Comparison of ENCODE assay signal across 12 cellular contexts in the genomic region with DNA sequence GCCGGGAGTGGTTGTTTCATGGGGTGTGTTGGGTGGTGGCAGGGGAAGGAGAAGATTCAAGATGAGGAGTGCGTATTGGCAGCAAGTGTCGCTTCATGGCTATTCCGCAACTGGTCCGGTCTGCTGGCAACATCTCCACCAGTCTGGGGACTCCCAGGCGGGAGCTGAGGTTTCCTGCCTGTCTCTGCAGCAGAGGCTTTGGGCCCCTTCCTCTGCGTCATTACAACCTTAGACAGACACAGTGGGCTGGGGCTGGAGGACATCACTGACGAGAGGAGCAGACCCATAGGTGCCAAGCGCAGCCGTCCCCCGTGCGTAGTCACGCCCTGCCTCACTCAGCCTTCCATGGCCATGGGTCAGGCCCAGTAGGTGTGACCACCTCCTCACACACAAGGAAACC. TPM values are rescaled to one million over a fixed set of nuclear protein-coding genes. Genes with fewer than 3 reads are reported as not detected.
DNase-seq lines count a peak whose midpoint lies in the region; ATAC-seq and TF ChIP-seq lines count a peak whose summit lies in the region.
"Had no signal": no experiment of that assay in that cellular context is flagged by ENCODE, and none has a peak within 500 bp of the region (broad histone marks: within the 10 kb centered on the region; RNA-seq: fewer than 3 reads in every experiment).

No MANE protein-coding gene starts in this region.

- H3K4me3 Mint-ChIP-seq in CD4-positive, alpha-beta T cell = peak overlapping the region; percentile 69
- H3K4me3 Mint-ChIP-seq in activated T-cell treated with anti-CD3 and anti-CD28 coated beads, Interleukin-2, amount 50 U/mL, for 72 hours = peak overlapping the region; percentile 48 to 83
- peak overlapping the region; percentile 31 to 84 (median 52) for H3K4me3 Mint-ChIP-seq in naive thymus-derived CD4-positive, alpha-beta T cell
- H3K4me3 Mint-ChIP-seq: H9 had no signal

- H3K27me3 Mint-ChIP-seq in CD4-positive, alpha-beta T cell = no peaks in the 10 kb centered on the region
- no peaks in the 10 kb centered on the region for H3K27me3 Mint-ChIP-seq in activated T-cell treated with anti-CD3 and anti-CD28 coated beads, Interleukin-2, amount 50 U/mL, for 72 hours (ENCODE audit: low read depth)
- H3K27me3 Mint-ChIP-seq in naive thymus-derived CD4-positive, alpha-beta T cell = no peaks in the 10 kb centered on the region

- peak; percentile 78 for ATAC-seq in CD4-positive, alpha-beta T cell (ENCODE audit: poor library complexity)
- peak; percentile 70 to 80 for ATAC-seq in activated T-cell treated with anti-CD3 and anti-CD28 coated beads, Interleukin-2, amount 50 U/mL, for 72 hours (replicated peaks in 1 of 2)
- peak; percentile 84 for ATAC-seq in naive thymus-derived CD4-positive, alpha-beta T cell
- no peak for ATAC-seq in HG03039 (IDR thresholded peaks at IDR 0.05; ENCODE audit: unreplicated experiment)
- ATAC-seq: right cardiac atrium had no signal

- H3K27ac ChIP-seq in CD4-positive, alpha-beta T cell (ENCODE audit: low read depth, low read length) = peak overlapping the region; percentile 25
- H3K27ac ChIP-seq in naive thymus-derived CD4-positive, alpha-beta T cell (ENCODE audit: low read depth, low read length) = peak overlapping the region; percentile 15
- H3K27ac ChIP-seq: PC-9 had no signal

- H3K4me1 ChIP-seq in naive thymus-derived CD4-positive, alpha-beta T cell (ENCODE audit: control insufficient read depth in 2 of 2, insufficient read depth in 2 of 2, low read length in 2 of 2) = peaks cover under 1 to 12% of the 10 kb centered on the region in 2 donors

- no peaks in the 10 kb centered on the region for H3K9me3 ChIP-seq in CD4-positive, alpha-beta T cell (ENCODE audit: control insufficient read depth, low read length)
- H3K9me3 ChIP-seq in naive thymus-derived CD4-positive, alpha-beta T cell (ENCODE audit: control insufficient read depth in 2 of 3, low read length in 3 of 3) = no peaks in the 10 kb centered on the region

- no peaks in the 10 kb centered on the region for H3K9me3 Mint-ChIP-seq in CD4-positive, alpha-beta T cell
- H3K9me3 Mint-ChIP-seq in activated T-cell treated with anti-CD3 and anti-CD28 coated beads, Interleukin-2, amount 50 U/mL, for 72 hours = no peaks in the 10 kb centered on the region
- H3K9me3 Mint-ChIP-seq in naive thymus-derived CD4-positive, alpha-beta T cell = no peaks in the 10 kb centered on the region
- H3K9me3 Mint-ChIP-seq: H9 had no signal

- H3K27ac Mint-ChIP-seq in CD4-positive, alpha-beta T cell = peak overlapping the region; percentile 73
- peak overlapping the region; percentile 56 for H3K27ac Mint-ChIP-seq in activated T-cell treated with anti-CD3 and anti-CD28 coated beads, Interleukin-2, amount 50 U/mL, for 72 hours
- H3K27ac Mint-ChIP-seq in naive thymus-derived CD4-positive, alpha-beta T cell = peak overlapping the region; percentile 77 to 95 (median 89)

- peaks cover 69% of the 10 kb centered on the region for H3K36me3 Mint-ChIP-seq in CD4-positive, alpha-beta T cell (ENCODE audit: low read depth)
- H3K36me3 Mint-ChIP-seq in activated T-cell treated with anti-CD3 and anti-CD28 coated beads, Interleukin-2, amount 50 U/mL, for 72 hours (ENCODE audit: insufficient read depth in 2 of 2) = peaks cover 10 to 26% of the 10 kb centered on the region in 2 donors
- H3K36me3 Mint-ChIP-seq in naive thymus-derived CD4-positive, alpha-beta T cell = peaks cover 0 to 21% (median 4%) of the 10 kb centered on the region in 5 donors

- intact Hi-C loops in CD4-positive, alpha-beta T cell (cut with DNase I, micrococcal nuclease) = no loop called here
- intact Hi-C loops in naive thymus-derived CD4-positive, alpha-beta T cell (cut with micrococcal nuclease) = no loop called here

- POLR2A ChIA-PET in CD4-positive, alpha-beta T cell (lab: Charles Lee) = no interaction called here
- POLR2A ChIA-PET in naive thymus-derived CD4-positive, alpha-beta T cell (lab: Charles Lee) = interaction anchor here (1.5 kb wide), 1 partner anchor 35 kb away, joined by 4 read pairs; no protein-coding TSS in a partner anchor

- peak in 3 of 10 experiments; percentile 13 to 44 (median 43) for DNase-seq in CD4-positive, alpha-beta T cell
- peak; percentile 32 for DNase-seq in KBM-7
- DNase-seq in activated T-cell treated with anti-CD3 and anti-CD28 coated beads, Interleukin-2, amount 50 U/mL, for 72 hours = peak; percentile 54 to 70
- DNase-seq in naive thymus-derived CD4-positive, alpha-beta T cell = peak in 8 of 9 donors; percentile 11 to 51 (median 28)
- DNase-seq in cerebellum (ENCODE audit: low spot score) = no peak
- no peak for DNase-seq in AG08396 (ENCODE audit: low spot score)
- DNase-seq in stimulated activated CD4-positive, alpha-beta T cell treated with anti-CD3 and anti-CD28 coated beads, Interleukin-12 subunit alpha, Interleukin-12 subunit beta, amount 100 ng/mL, for 4 hours = no peak
- DNase-seq: H9, NCI-H146, PC-9 had no signal

- peaks cover 0 to 42% (median 0%) of the 10 kb centered on the region in 3 experiments for H3K36me3 ChIP-seq in naive thymus-derived CD4-positive, alpha-beta T cell (ENCODE audit: control insufficient read depth in 2 of 3, insufficient read depth in 3 of 3, low read length in 3 of 3)

- CTCF ChIA-PET in CD4-positive, alpha-beta T cell (lab: Charles Lee) = no interaction called here
- CTCF ChIA-PET in naive thymus-derived CD4-positive, alpha-beta T cell (lab: Charles Lee) = no interaction called here

- TF ChIP-seq CTCF in CD4-positive, alpha-beta T cell (IDR thresholded peaks at IDR 0.05) = no peak

- H3K4me3 ChIP-seq in naive thymus-derived CD4-positive, alpha-beta T cell (ENCODE audit: low read length) = no peak overlapping the region
- H3K4me3 ChIP-seq: PC-9 had no signal

- in situ Hi-C loops in KBM-7 (cut with MboI; ENCODE audit: low pct_unique_long_range_greater_than_20kb, low sequenced_read_pairs) = no loop called here

- H3K4me1 Mint-ChIP-seq in CD4-positive, alpha-beta T cell (ENCODE audit: low read depth) = peaks cover 54% of the 10 kb centered on the region
- H3K4me1 Mint-ChIP-seq in activated T-cell treated with anti-CD3 and anti-CD28 coated beads, Interleukin-2, amount 50 U/mL, for 72 hours (ENCODE audit: low read depth) = peaks cover 71% of the 10 kb centered on the region
- H3K4me1 Mint-ChIP-seq in naive thymus-derived CD4-positive, alpha-beta T cell = peaks cover 27 to 81% (median 48%) of the 10 kb centered on the region in 7 donors

- H3K27me3 ChIP-seq in CD4-positive, alpha-beta T cell (ENCODE audit: control insufficient read depth, insufficient read depth, low read length) = no peaks in the 10 kb centered on the region
- H3K27me3 ChIP-seq in naive thymus-derived CD4-positive, alpha-beta T cell (ENCODE audit: control insufficient read depth in 2 of 2, insufficient read depth in 2 of 2, low read length in 2 of 2) = no peaks in the 10 kb centered on the region

RNA-seq across cellular contexts. Expression of a gene that starts 38.6 kb away (rescaled TPM):
- total RNA-seq in CD4-positive, alpha-beta T cell = 10 to 100 TPM; 40.3 to 40.6 TPM
- total RNA-seq in activated T-cell treated with anti-CD3 and anti-CD28 coated beads, Interleukin-2, amount 50 U/mL, for 72 hours = 10 to 100 TPM; 68.2 to 93.1 TPM
- total RNA-seq in naive thymus-derived CD4-positive, alpha-beta T cell = 10 to 100 TPM; 35.6 to 93.5 (median 43.6) TPM
- 10 to 100 TPM in 1 of 2 donors, 1 to 10 TPM in 1; 6.7 to 13.9 TPM for polyA plus RNA-seq in naive thymus-derived CD4-positive, alpha-beta T cell
- 11.2 TPM for total RNA-seq in cerebellum

Comparison
In these comparisons a context has a peak if more than half of its experiments do, and no peak if none do; other contexts are left out.
1. DNase-seq: peak in KBM-7 (single experiment), activated T-cell treated with anti-CD3 and anti-CD28 coated beads, Interleukin-2, amount 50 U/mL, for 72 hours (2 of 2) and naive thymus-derived CD4-positive, alpha-beta T cell (8 of 9); none in cerebellum (single experiment), AG08396 (single experiment) and stimulated activated CD4-positive, alpha-beta T cell treated with anti-CD3 and anti-CD28 coated beads, Interleukin-12 subunit alpha, Interleukin-12 subunit beta, amount 100 ng/mL, for 4 hours (single experiment).
2. Peak in every context shown above with its lines, with median percentiles within 50 percentile points of each other: H3K27ac Mint-ChIP-seq and H3K4me3 Mint-ChIP-seq.